ENCODE assay signal across 2 cellular contexts in the genomic region with DNA sequence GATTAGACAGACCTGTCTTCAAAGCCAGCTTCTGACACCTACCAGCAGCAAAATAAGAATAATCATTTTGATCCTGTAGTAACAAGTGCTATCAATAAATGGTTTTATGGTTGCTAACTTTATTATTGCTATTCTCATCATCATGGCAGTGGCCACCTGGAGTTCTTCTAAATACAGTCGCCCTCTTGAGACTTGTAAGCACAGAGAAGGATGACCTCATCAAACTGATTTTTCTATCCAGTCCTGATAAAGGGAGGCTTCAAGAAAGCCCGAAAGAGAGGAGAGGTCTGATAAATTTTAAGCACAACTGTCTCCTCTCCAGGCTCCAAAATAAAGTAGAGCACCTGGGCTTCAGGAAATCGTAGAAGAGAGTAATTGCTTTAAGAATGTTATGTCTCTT.
TF ChIP-seq lines count a peak whose summit lies in the region.

No MANE protein-coding gene starts in this region.

TF ChIP-seq in HepG2, 621 proteins besides CTCF, POLR2A, EP300 and RAD21 (continued from another document):
- TF ChIP-seq ZNF460 (CRISPR knock-in tag; IDR thresholded peaks at IDR 0.05; ENCODE audit: borderline replicate concordance), result no peak
- TF ChIP-seq ZNF646 (CRISPR knock-in tag; IDR thresholded peaks at IDR 0.05), result no peak

TF ChIP-seq in GM23338, 12 proteins besides CTCF, POLR2A, EP300 and RAD21:
- TF ChIP-seq, protein P1, sequence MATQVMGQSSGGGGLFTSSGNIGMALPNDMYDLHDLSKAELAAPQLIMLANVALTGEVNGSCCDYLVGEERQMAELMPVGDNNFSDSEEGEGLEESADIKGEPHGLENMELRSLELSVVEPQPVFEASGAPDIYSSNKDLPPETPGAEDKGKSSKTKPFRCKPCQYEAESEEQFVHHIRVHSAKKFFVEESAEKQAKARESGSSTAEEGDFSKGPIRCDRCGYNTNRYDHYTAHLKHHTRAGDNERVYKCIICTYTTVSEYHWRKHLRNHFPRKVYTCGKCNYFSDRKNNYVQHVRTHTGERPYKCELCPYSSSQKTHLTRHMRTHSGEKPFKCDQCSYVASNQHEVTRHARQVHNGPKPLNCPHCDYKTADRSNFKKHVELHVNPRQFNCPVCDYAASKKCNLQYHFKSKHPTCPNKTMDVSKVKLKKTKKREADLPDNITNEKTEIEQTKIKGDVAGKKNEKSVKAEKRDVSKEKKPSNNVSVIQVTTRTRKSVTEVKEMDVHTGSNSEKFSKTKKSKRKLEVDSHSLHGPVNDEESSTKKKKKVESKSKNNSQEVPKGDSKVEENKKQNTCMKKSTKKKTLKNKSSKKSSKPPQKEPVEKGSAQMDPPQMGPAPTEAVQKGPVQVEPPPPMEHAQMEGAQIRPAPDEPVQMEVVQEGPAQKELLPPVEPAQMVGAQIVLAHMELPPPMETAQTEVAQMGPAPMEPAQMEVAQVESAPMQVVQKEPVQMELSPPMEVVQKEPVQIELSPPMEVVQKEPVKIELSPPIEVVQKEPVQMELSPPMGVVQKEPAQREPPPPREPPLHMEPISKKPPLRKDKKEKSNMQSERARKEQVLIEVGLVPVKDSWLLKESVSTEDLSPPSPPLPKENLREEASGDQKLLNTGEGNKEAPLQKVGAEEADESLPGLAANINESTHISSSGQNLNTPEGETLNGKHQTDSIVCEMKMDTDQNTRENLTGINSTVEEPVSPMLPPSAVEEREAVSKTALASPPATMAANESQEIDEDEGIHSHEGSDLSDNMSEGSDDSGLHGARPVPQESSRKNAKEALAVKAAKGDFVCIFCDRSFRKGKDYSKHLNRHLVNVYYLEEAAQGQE (IDR thresholded peaks at IDR 0.05; ENCODE audit: unreplicated experiment), result no peak
- no peak for TF ChIP-seq CREB1 (CRISPR knock-in tag; IDR thresholded peaks at IDR 0.05; ENCODE audit: low read depth)
- TF ChIP-seq ETS1 (IDR thresholded peaks at IDR 0.05), result no peak
- no peak for TF ChIP-seq NANOG (IDR thresholded peaks at IDR 0.05; ENCODE audit: borderline replicate concordance)
- no peak for TF ChIP-seq POLR2AphosphoS5 (IDR thresholded peaks at IDR 0.05; ENCODE audit: low read depth)
- TF ChIP-seq ZNF114 (CRISPR knock-in tag; IDR thresholded peaks at IDR 0.05), result no peak
- no peak for TF ChIP-seq EZH2 (IDR thresholded peaks at IDR 0.05; ENCODE audit: low read depth, unreplicated experiment)
- no peak for TF ChIP-seq ZNF331 (CRISPR knock-in tag; IDR thresholded peaks at IDR 0.05; ENCODE audit: low read depth)
- TF ChIP-seq, protein P2, sequence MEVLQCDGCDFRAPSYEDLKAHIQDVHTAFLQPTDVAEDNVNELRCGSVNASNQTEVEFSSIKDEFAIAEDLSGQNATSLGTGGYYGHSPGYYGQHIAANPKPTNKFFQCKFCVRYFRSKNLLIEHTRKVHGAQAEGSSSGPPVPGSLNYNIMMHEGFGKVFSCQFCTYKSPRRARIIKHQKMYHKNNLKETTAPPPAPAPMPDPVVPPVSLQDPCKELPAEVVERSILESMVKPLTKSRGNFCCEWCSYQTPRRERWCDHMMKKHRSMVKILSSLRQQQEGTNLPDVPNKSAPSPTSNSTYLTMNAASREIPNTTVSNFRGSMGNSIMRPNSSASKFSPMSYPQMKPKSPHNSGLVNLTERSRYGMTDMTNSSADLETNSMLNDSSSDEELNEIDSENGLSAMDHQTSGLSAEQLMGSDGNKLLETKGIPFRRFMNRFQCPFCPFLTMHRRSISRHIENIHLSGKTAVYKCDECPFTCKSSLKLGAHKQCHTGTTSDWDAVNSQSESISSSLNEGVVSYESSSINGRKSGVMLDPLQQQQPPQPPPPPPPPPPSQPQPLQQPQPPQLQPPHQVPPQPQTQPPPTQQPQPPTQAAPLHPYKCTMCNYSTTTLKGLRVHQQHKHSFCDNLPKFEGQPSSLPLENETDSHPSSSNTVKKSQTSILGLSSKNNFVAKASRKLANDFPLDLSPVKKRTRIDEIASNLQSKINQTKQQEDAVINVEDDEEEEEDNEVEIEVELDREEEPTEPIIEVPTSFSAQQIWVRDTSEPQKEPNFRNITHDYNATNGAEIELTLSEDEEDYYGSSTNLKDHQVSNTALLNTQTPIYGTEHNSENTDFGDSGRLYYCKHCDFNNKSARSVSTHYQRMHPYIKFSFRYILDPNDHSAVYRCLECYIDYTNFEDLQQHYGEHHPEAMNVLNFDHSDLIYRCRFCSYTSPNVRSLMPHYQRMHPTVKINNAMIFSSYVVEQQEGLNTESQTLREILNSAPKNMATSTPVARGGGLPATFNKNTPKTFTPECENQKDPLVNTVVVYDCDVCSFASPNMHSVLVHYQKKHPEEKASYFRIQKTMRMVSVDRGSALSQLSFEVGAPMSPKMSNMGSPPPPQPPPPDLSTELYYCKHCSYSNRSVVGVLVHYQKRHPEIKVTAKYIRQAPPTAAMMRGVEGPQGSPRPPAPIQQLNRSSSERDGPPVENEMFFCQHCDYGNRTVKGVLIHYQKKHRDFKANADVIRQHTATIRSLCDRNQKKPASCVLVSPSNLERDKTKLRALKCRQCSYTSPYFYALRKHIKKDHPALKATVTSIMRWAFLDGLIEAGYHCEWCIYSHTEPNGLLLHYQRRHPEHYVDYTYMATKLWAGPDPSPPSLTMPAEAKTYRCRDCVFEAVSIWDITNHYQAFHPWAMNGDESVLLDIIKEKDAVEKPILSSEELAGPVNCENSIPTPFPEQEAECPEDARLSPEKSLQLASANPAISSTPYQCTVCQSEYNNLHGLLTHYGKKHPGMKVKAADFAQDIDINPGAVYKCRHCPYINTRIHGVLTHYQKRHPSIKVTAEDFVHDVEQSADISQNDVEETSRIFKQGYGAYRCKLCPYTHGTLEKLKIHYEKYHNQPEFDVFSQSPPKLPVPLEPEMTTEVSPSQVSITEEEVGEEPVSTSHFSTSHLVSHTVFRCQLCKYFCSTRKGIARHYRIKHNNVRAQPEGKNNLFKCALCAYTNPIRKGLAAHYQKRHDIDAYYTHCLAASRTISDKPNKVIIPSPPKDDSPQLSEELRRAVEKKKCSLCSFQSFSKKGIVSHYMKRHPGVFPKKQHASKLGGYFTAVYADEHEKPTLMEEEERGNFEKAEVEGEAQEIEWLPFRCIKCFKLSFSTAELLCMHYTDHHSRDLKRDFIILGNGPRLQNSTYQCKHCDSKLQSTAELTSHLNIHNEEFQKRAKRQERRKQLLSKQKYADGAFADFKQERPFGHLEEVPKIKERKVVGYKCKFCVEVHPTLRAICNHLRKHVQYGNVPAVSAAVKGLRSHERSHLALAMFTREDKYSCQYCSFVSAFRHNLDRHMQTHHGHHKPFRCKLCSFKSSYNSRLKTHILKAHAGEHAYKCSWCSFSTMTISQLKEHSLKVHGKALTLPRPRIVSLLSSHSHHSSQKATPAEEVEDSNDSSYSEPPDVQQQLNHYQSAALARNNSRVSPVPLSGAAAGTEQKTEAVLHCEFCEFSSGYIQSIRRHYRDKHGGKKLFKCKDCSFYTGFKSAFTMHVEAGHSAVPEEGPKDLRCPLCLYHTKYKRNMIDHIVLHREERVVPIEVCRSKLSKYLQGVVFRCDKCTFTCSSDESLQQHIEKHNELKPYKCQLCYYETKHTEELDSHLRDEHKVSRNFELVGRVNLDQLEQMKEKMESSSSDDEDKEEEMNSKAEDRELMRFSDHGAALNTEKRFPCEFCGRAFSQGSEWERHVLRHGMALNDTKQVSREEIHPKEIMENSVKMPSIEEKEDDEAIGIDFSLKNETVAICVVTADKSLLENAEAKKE (CRISPR knock-in tag; IDR thresholded peaks at IDR 0.05), result no peak
- no peak for TF ChIP-seq EZH2phosphoT487 (IDR thresholded peaks at IDR 0.05; ENCODE audit: unreplicated experiment)
- TF ChIP-seq JUNB (IDR thresholded peaks at IDR 0.05; ENCODE audit: unreplicated experiment), result no peak
- no peak for TF ChIP-seq STAT1 (IDR thresholded peaks at IDR 0.05; ENCODE audit: unreplicated experiment)
